ENCODE assay signal across 10 cellular contexts in the genomic region with DNA sequence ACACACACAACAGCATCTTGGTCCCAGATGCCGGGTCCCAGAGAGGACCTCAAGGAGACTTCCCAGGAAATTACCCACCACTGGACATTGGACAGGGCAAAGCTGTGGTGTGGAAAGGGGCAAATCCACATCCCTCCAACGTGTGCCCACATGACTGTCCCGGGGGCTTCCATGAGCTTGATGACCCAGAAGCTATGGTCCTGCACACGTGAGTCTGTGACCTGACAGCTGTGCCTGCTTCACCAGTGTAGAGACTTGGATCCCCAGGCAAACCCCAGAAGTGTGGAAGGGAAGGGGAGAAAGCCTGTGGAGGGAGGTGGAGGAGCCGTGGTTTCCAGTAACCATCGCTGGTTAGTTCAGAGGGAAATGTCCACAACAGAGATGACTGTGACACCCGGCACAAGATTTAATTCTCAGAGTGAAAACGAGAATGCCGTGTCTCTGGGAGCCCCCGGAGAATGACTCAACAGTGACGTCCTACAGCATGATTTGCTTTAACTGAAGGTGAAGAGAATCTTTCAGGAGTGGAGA. TPM values are rescaled to one million over a fixed set of nuclear protein-coding genes. Genes with fewer than 3 reads are reported as not detected.
A peak's percentile ranks its signal among the peaks of the same experiment; 100 is the strongest.
DNase-seq lines count a peak whose midpoint lies in the region; ATAC-seq and TF ChIP-seq lines count a peak whose summit lies in the region.
"Had no signal": no experiment of that assay in that cellular context is flagged by ENCODE, and none has a peak within 500 bp of the region (broad histone marks: within the 10 kb centered on the region; RNA-seq: fewer than 3 reads in every experiment).

No MANE protein-coding gene starts in this region.

- no peak for TF ChIP-seq CTCF in GM06990 (IDR thresholded peaks at IDR 0.05; ENCODE audit: insufficient read depth, low read length, poor library complexity, severe bottlenecking)

- no peaks in the 10 kb centered on the region for H3K27me3 ChIP-seq in GM06990 (replicated peaks; ENCODE audit: control insufficient read depth, insufficient read depth, low read length)

- DNase-seq in GM06990 (ENCODE audit: extremely low read depth, insufficient read length) (peak; percentile 59), AG08396 (ENCODE audit: low spot score) (no peak), NCI-H1694 (lab: John Stamatoyannopoulos, UW) (no peak), SIG-M5 treated with dmso at 0.1 percent for 504 hours (lab: John Stamatoyannopoulos, UW; ENCODE audit: unreplicated experiment) (no peak), COLO668 (lab: John Stamatoyannopoulos, UW; ENCODE audit: unreplicated experiment) (no peak)
- DNase-seq: NCI-H2171 treated with DMSO at 0.1 percent for 48 hours, psoas muscle had no signal

- peaks cover 33% of the 10 kb centered on the region for H3K4me1 Mint-ChIP-seq in activated T-helper 17 cell treated with anti-CD3 and anti-CD28 coated beads, Interleukin-2, amount 50 U/mL, for 72 hours

- H3K4me3 ChIP-seq in GM06990 (replicated peaks; ENCODE audit: low read depth, low read length): peak overlapping the region; percentile 68
- H3K4me3 ChIP-seq: psoas muscle had no signal

- ATAC-seq in GM19043 (IDR thresholded peaks at IDR 0.05; ENCODE audit: low read depth, unreplicated experiment) (peak; percentile 40), HG02943 (IDR thresholded peaks at IDR 0.05; ENCODE audit: low read depth, unreplicated experiment) (peak; percentile 33)
- ATAC-seq in activated T-helper 17 cell treated with anti-CD3 and anti-CD28 coated beads, Interleukin-2, amount 50 U/mL, for 72 hours (replicated peaks): peak; percentile 91
- ATAC-seq: psoas muscle had no signal

- H3K27ac Mint-ChIP-seq in activated T-helper 17 cell treated with anti-CD3 and anti-CD28 coated beads, Interleukin-2, amount 50 U/mL, for 72 hours: peak overlapping the region; percentile 88

- peaks cover 32% of the 10 kb centered on the region for H3K36me3 Mint-ChIP-seq in activated T-helper 17 cell treated with anti-CD3 and anti-CD28 coated beads, Interleukin-2, amount 50 U/mL, for 72 hours (ENCODE audit: low read depth)

- no peaks in the 10 kb centered on the region for H3K9me3 Mint-ChIP-seq in activated T-helper 17 cell treated with anti-CD3 and anti-CD28 coated beads, Interleukin-2, amount 50 U/mL, for 72 hours

- peak overlapping the region; percentile 76 for H3K4me3 Mint-ChIP-seq in activated T-helper 17 cell treated with anti-CD3 and anti-CD28 coated beads, Interleukin-2, amount 50 U/mL, for 72 hours

- H3K36me3 ChIP-seq in GM06990 (ENCODE audit: control insufficient read depth, insufficient read depth, low read length): no peaks in the 10 kb centered on the region; the same call in 1 of the 2 replicates

- peaks cover 14% of the 10 kb centered on the region for H3K27me3 Mint-ChIP-seq in activated T-helper 17 cell treated with anti-CD3 and anti-CD28 coated beads, Interleukin-2, amount 50 U/mL, for 72 hours

RNA-seq across cellular contexts. Expression of a gene that starts 19.1 kb away (rescaled TPM):
- total RNA-seq in activated T-helper 17 cell treated with anti-CD3 and anti-CD28 coated beads, Interleukin-2, amount 50 U/mL, for 72 hours: 10 to 100 TPM; 11.1 to 19.9 TPM

RNA-seq across cellular contexts. Expression of a gene that starts 51.7 kb away (rescaled TPM):
- total RNA-seq in activated T-helper 17 cell treated with anti-CD3 and anti-CD28 coated beads, Interleukin-2, amount 50 U/mL, for 72 hours: 1 to 10 TPM; 2.2 to 2.5 TPM
- total RNA-seq: psoas muscle had no signal

Comparison
In these comparisons a context has a peak if more than half of its experiments do, and no peak if none do; other contexts are left out.
1. ATAC-seq: peak in every context shown above with its lines; median percentile 91 in activated T-helper 17 cell treated with anti-CD3 and anti-CD28 coated beads, Interleukin-2, amount 50 U/mL, for 72 hours; 40 in GM19043; 33 in HG02943.